ENCODE assay signal across 22 cellular contexts in genomic region chr20:57912227-57912582, GRCh38.
A peak's percentile ranks its signal among the peaks of the same experiment; 100 is the strongest.
DNase-seq lines count a peak whose midpoint lies in the region; ATAC-seq and TF ChIP-seq lines count a peak whose summit lies in the region.
"Had no signal": no experiment of that assay in that cellular context is flagged by ENCODE, and none has a peak within 500 bp of the region (broad histone marks: within the 10 kb centered on the region; RNA-seq: fewer than 3 reads in every experiment).

No MANE protein-coding gene starts in this region.

- no peak overlapping the region for H3K4me3 Mint-ChIP-seq in natural killer cell treated with Interleukin-12 subunit alpha and Interleukin-12 subunit beta and Interleukin-15 and Interleukin-18, amount 100 ng/mL, for 72 hours
- H3K4me3 Mint-ChIP-seq in natural killer cell: no peak overlapping the region
- H3K4me3 Mint-ChIP-seq: CD14-positive monocyte; CD4-positive, alpha-beta T cell; CD8-positive, alpha-beta memory T cell had no signal

- H3K9me3 Mint-ChIP-seq in natural killer cell treated with Interleukin-12 subunit alpha and Interleukin-12 subunit beta and Interleukin-15 and Interleukin-18, amount 100 ng/mL, for 72 hours: no peaks in the 10 kb centered on the region
- H3K9me3 Mint-ChIP-seq in natural killer cell: no peaks in the 10 kb centered on the region
- H3K9me3 Mint-ChIP-seq: CD4-positive, alpha-beta T cell; CD8-positive, alpha-beta memory T cell had no signal

- H3K4me1 Mint-ChIP-seq in natural killer cell treated with Interleukin-12 subunit alpha and Interleukin-12 subunit beta and Interleukin-15 and Interleukin-18, amount 100 ng/mL, for 72 hours (ENCODE audit: low read depth in 2 of 2): no peaks in the 10 kb centered on the region
- no peaks in the 10 kb centered on the region for H3K4me1 Mint-ChIP-seq in natural killer cell
- H3K4me1 Mint-ChIP-seq: CD8-positive, alpha-beta memory T cell had no signal

- TF ChIP-seq CTCF in right atrium auricular region (IDR thresholded peaks at IDR 0.05) (no peak), natural killer cell (IDR thresholded peaks at IDR 0.05) (no peak)

- H3K4me1 ChIP-seq in right atrium auricular region (no peaks in the 10 kb centered on the region), SJCRH30 (peaks cover 16% of the 10 kb centered on the region)

- H3K9me3 ChIP-seq in right atrium auricular region (no peaks in the 10 kb centered on the region), SJCRH30 (replicated peaks) (peaks cover 5% of the 10 kb centered on the region)
- H3K9me3 ChIP-seq: BE2C; BLaER1 treated with 17β-estradiol and CSF1 and Interleukin-3, amounts not matched to agents 10 nM and 100 nM had no signal

- no peak overlapping the region for H3K27ac Mint-ChIP-seq in natural killer cell treated with Interleukin-12 subunit alpha and Interleukin-12 subunit beta and Interleukin-15 and Interleukin-18, amount 100 ng/mL, for 72 hours
- no peak overlapping the region for H3K27ac Mint-ChIP-seq in natural killer cell
- H3K27ac Mint-ChIP-seq: CD14-positive monocyte; CD4-positive, alpha-beta T cell; CD8-positive, alpha-beta memory T cell had no signal

- ATAC-seq in natural killer cell treated with Interleukin-12 subunit alpha and Interleukin-12 subunit beta and Interleukin-15 and Interleukin-18, amount 100 ng/mL, for 72 hours: no peak
- no peak for ATAC-seq in natural killer cell
- ATAC-seq in sciatic nerve: no peak
- no peak for ATAC-seq in GM19397 (IDR thresholded peaks at IDR 0.05; ENCODE audit: unreplicated experiment)

- H3K27me3 Mint-ChIP-seq in natural killer cell treated with Interleukin-12 subunit alpha and Interleukin-12 subunit beta and Interleukin-15 and Interleukin-18, amount 100 ng/mL, for 72 hours: peaks cover 9 to 10% of the 10 kb centered on the region in 2 donors
- H3K27me3 Mint-ChIP-seq in natural killer cell (ENCODE audit: low read depth in 2 of 2): peaks cover 17 to 31% of the 10 kb centered on the region in 2 donors

- H3K4me3 ChIP-seq in right atrium auricular region (no peak overlapping the region), SJCRH30 (no peak overlapping the region)
- H3K4me3 ChIP-seq: BLaER1 treated with 17β-estradiol and CSF1 and Interleukin-3, amounts not matched to agents 10 nM and 100 nM; GM23248 had no signal

- H3K36me3 Mint-ChIP-seq in natural killer cell treated with Interleukin-12 subunit alpha and Interleukin-12 subunit beta and Interleukin-15 and Interleukin-18, amount 100 ng/mL, for 72 hours: no peaks in the 10 kb centered on the region
- no peaks in the 10 kb centered on the region for H3K36me3 Mint-ChIP-seq in natural killer cell
- H3K36me3 Mint-ChIP-seq: CD14-positive monocyte; CD8-positive, alpha-beta memory T cell had no signal

- H3K36me3 ChIP-seq in right atrium auricular region (no peaks in the 10 kb centered on the region), SJCRH30 (no peaks in the 10 kb centered on the region)
- H3K36me3 ChIP-seq: BE2C; BLaER1 treated with 17β-estradiol and CSF1 and Interleukin-3, amounts not matched to agents 10 nM and 100 nM had no signal

- DNase-seq in cardiac septum (ENCODE audit: low spot score): peak; percentile 27
- DNase-seq in right atrium auricular region (ENCODE audit: low spot score): no peak
- DNase-seq in natural killer cell treated with Interleukin-12 subunit alpha and Interleukin-12 subunit beta and Interleukin-15 and Interleukin-18, amount 100 ng/mL, for 72 hours (ENCODE audit: low spot score): peak; percentile 3
- no peak for DNase-seq in natural killer cell
- peak; percentile 32 for DNase-seq in sciatic nerve (ENCODE audit: low spot score)
- no peak for DNase-seq in DMS153 treated with DMSO at 0.1 percent for 48 hours (lab: John Stamatoyannopoulos, UW; ENCODE audit: unreplicated experiment)
- no peak for DNase-seq in SJCRH30
- DNase-seq: AML-193; BE2C; CD4-positive, alpha-beta T cell; CD8-positive, alpha-beta memory T cell; DMS 273 treated with DMSO at 0.1 percent for 48 hours; DMS53; DMS79 treated with DMSO at 0.1 percent for 48 hours; GF-D8; GM23248; H7; HCEC 1CT had no signal

- H3K27ac ChIP-seq in right atrium auricular region (no peak overlapping the region), SJCRH30 (no peak overlapping the region)
- H3K27ac ChIP-seq: 22Rv1; BLaER1 treated with 17β-estradiol and CSF1 and Interleukin-3, amounts not matched to agents 10 nM and 100 nM; GM23248 had no signal

- intact Hi-C loops in cardiac septum (cut with DNase I) (no loop called here), natural killer cell (cut with micrococcal nuclease) (no loop called here), sciatic nerve (cut with DNase I) (no loop called here)

- H3K27me3 ChIP-seq in right atrium auricular region: no peaks in the 10 kb centered on the region
- H3K27me3 ChIP-seq in SJCRH30: no peaks in the 10 kb centered on the region
- H3K27me3 ChIP-seq: BE2C; BLaER1 treated with 17β-estradiol and CSF1 and Interleukin-3, amounts not matched to agents 10 nM and 100 nM had no signal

Comparison
In these comparisons a context has a peak if more than half of its experiments do, and no peak if none do; other contexts are left out.
1. DNase-seq: peak in cardiac septum (single experiment), natural killer cell treated with Interleukin-12 subunit alpha and Interleukin-12 subunit beta and Interleukin-15 and Interleukin-18, amount 100 ng/mL, for 72 hours (single experiment) and sciatic nerve (single experiment); none in right atrium auricular region (single experiment), natural killer cell (single experiment), DMS153 treated with DMSO at 0.1 percent for 48 hours (single experiment) and SJCRH30 (0 of 2).